Comparison of ENCODE assay signal across 18 cellular contexts in genomic region chr5:138366556-138367382, GRCh38. TPM values are rescaled to one million over a fixed set of nuclear protein-coding genes. Genes with fewer than 3 reads are reported as not detected.
DNase-seq lines count a peak whose midpoint lies in the region; ATAC-seq, FAIRE-seq and TF ChIP-seq lines count a peak whose summit lies in the region.
"Had no signal": no experiment of that assay in that cellular context is flagged by ENCODE, and none has a peak within 500 bp of the region (broad histone marks: within the 10 kb centered on the region; RNA-seq: fewer than 3 reads in every experiment).

No MANE protein-coding gene starts in this region.

- H3K9ac ChIP-seq in K562 (ENCODE audit: insufficient read depth in 1 of 2, low read depth in 2 of 2, low read length in 2 of 2): no peak overlapping the region

- no peaks in the 10 kb centered on the region for H3K9me3 Mint-ChIP-seq in CD14-positive monocyte

- peaks cover 93% of the 10 kb centered on the region for H3K79me2 ChIP-seq in K562 (ENCODE audit: control insufficient read depth, insufficient read depth, low read length)

- DNase-seq in CD14-positive monocyte (ENCODE audit: low spot score): no peak
- DNase-seq in K562 (ENCODE audit: extremely low read depth in 1 of 4, low spot score in 3 of 4): no peak
- DNase-seq in myocyte (ENCODE audit: low read depth): peak; percentile 34
- DNase-seq: activated CD4-positive, alpha-beta T cell treated with anti-CD3 and anti-CD28 coated beads for 48 hours; activated CD8-positive, alpha-beta memory T cell treated with anti-CD3 and anti-CD28 coated beads, Interleukin-2, amount 50 U/mL, for 48 hours; KBM-7; mesendoderm; NCI-H1105 treated with DMSO at 0.1 percent for 48 hours; NCI-H226; stimulated activated CD4-positive, alpha-beta T cell treated with anti-CD3 and anti-CD28 coated beads, Interleukin-4, amount 100 ng/mL, for 4 hours; testis had no signal

- ATAC-seq in HG02870 (IDR thresholded peaks at IDR 0.05; ENCODE audit: unreplicated experiment): peak; percentile 46
- ATAC-seq in K562: peak; percentile 51
- ATAC-seq in GM19395 (IDR thresholded peaks at IDR 0.05; ENCODE audit: unreplicated experiment): no peak
- no peak for ATAC-seq in GM21576 (IDR thresholded peaks at IDR 0.05; ENCODE audit: unreplicated experiment)
- ATAC-seq in GM18907 (IDR thresholded peaks at IDR 0.05; ENCODE audit: unreplicated experiment): no peak

- TF ChIP-seq RAD21 in K562 (CRISPR knock-in tag; conservative IDR thresholded peaks at IDR 0.05 in 1 of 2, IDR thresholded peaks at IDR 0.05 in 1 of 2): no peak

- WGBS in K562 (ENCODE audit: insufficient coverage, low coverage, missing lambda C conversion rate): 53% methylated on average over 4 of the region's 4 CpGs

- H3K27me3 ChIP-seq in K562 (ENCODE audit: control insufficient read depth in 2 of 2, insufficient read depth in 2 of 2, low read length in 2 of 2): no peaks in the 10 kb centered on the region
- H3K27me3 ChIP-seq: testis had no signal

- no peak overlapping the region; the same call in 2 of the 3 replicates for H3K27ac ChIP-seq in K562 (ENCODE audit: extremely low read depth, low read depth, low read length)
- H3K27ac ChIP-seq: epithelial cell of prostate, HL-60, testis had no signal

- no peak for TF ChIP-seq CTCF in CD14-positive monocyte (IDR thresholded peaks at IDR 0.05)
- TF ChIP-seq CTCF in K562 (IDR thresholded peaks at IDR 0.05 in 2 of 3, conservative IDR thresholded peaks at IDR 0.05 in 1 of 3; ENCODE audit: insufficient read depth in 2 of 3, low read depth in 1 of 3, low read length in 3 of 3): no peak

- H3K36me3 Mint-ChIP-seq in CD14-positive monocyte: peaks cover 7 to 17% of the 10 kb centered on the region in 2 donors

- H3K4me1 Mint-ChIP-seq in CD14-positive monocyte: peaks cover 55% of the 10 kb centered on the region

- CTCF ChIA-PET in K562 (lab: Yijun Ruan, JAX; ENCODE audit: low intra/inter-chr PET ratio): interaction anchor here (0.5 kb wide), 1 partner anchor 18 kb away, joined by 3 read pairs; no protein-coding TSS in a partner anchor

- POLR2A ChIA-PET in K562 (lab: Yijun Ruan, JAX): interaction anchor here (0.6 to 3.8 kb wide), 7 partner anchors 10 to 188 kb away, joined by 3 to 22 read pairs (median 3); partner anchors contain the start of gene KIF20A

- H3K4me2 ChIP-seq in K562 (ENCODE audit: insufficient read depth, low read length): no peak overlapping the region

- in situ Hi-C loops in K562 (cut with MboI): no loop called here

- intact Hi-C loops in CD14-positive monocyte (cut with micrococcal nuclease) (no loop called here), K562 (cut with micrococcal nuclease) (no loop called here)

- H3K27ac Mint-ChIP-seq in CD14-positive monocyte: peak overlapping the region; percentile 61 to 87 (median 78)

- H3K4me1 ChIP-seq in K562 (replicated peaks in 1 of 2; ENCODE audit: control insufficient read depth in 2 of 2, insufficient read depth in 2 of 2, low read length in 2 of 2): peaks cover 0 to 16% of the 10 kb centered on the region in 2 experiments

- TF ChIP-seq POLR2A in K562 (conservative IDR thresholded peaks at IDR 0.05): no peak

- peaks cover 0 to 1% (median 0%) of the 10 kb centered on the region in 3 donors for H3K27me3 Mint-ChIP-seq in CD14-positive monocyte (ENCODE audit: low read depth in 3 of 3)

- FAIRE-seq in K562 (lab: Jason Lieb, UNC): no peak
- FAIRE-seq: astrocyte had no signal

- no peak for TF ChIP-seq EP300 in K562 (IDR thresholded peaks at IDR 0.05; ENCODE audit: low read length)

- H4K20me1 ChIP-seq in K562 (replicated peaks; ENCODE audit: control insufficient read depth, insufficient read depth, low read length): peaks cover 9% of the 10 kb centered on the region

- no peak overlapping the region for H3K4me3 ChIP-seq in K562
- H3K4me3 ChIP-seq: testis had no signal

- no peak overlapping the region for H3K4me3 Mint-ChIP-seq in CD14-positive monocyte

- no peak overlapping the region for H2AFZ ChIP-seq in K562 (ENCODE audit: low read depth, low read length)

- 0 out of 3 replicates have a peak, but pooled peaks cover 5% of the 10 kb centered on the region for H3K36me3 ChIP-seq in K562 (ENCODE audit: control insufficient read depth, insufficient read depth, low read length)

- BruUV-seq in K562 (replicated peaks; lab: Mats Ljungman, UMichigan): no TSS peak

- no peaks in the 10 kb centered on the region for H3K9me1 ChIP-seq in K562 (ENCODE audit: control insufficient read depth, insufficient read depth, low read length)

- no peaks in the 10 kb centered on the region for H3K9me3 ChIP-seq in K562 (replicated peaks; ENCODE audit: control insufficient read depth, insufficient read depth, low read depth, low read length)
- H3K9me3 ChIP-seq: testis had no signal

TF ChIP-seq in K562, 482 proteins besides CTCF, POLR2A, EP300 and RAD21 (continues in another document):
- TF ChIP-seq ZC3H4 (CRISPR knock-in tag; IDR thresholded peaks at IDR 0.05; ENCODE audit: borderline replicate concordance): no peak
- no peak for TF ChIP-seq ZNF121 (CRISPR knock-in tag; conservative IDR thresholded peaks at IDR 0.05)
- no peak for TF ChIP-seq ZNF347 (CRISPR knock-in tag; IDR thresholded peaks at IDR 0.05; ENCODE audit: low read depth)
- TF ChIP-seq HNRNPUL1 (IDR thresholded peaks at IDR 0.05; ENCODE audit: low read length): no peak
- no peak for TF ChIP-seq SRSF1 (IDR thresholded peaks at IDR 0.05; ENCODE audit: low read depth, low read length)
- no peak for TF ChIP-seq WHSC1 (IDR thresholded peaks at IDR 0.05; ENCODE audit: low read length)

RNA-seq across cellular contexts. Expression of gene KDM3B, which starts 14.3 kb away (rescaled TPM):
- polyA plus RNA-seq in CD14-positive monocyte (10 to 100 TPM; 11.7 to 17.4 TPM), K562 (2011; rRNA removed) (41.9 and 49.6 TPM in 2 replicates), K562 (2014; fragmentation: Illumina TruSeq; extraction: Trizol) (61.8 and 62.8 TPM in 2 replicates), K562 (2014; fragmentation: Nextera tagmentation; extraction: Ambion mirVana) (10 to 100 TPM; 13.8 to 15.0 TPM), K562 (2014; rRNA removed) (38.3 and 40.4 TPM in 2 replicates)
- 130 and 189 TPM in 2 replicates for total RNA-seq in K562 (2011; cell fraction: chromatin; rRNA removed; ENCODE audit: low replicate concordance)
- total RNA-seq in K562 (2011; cell fraction: nucleolus; rRNA removed): 54.5 and 69.0 TPM in 2 replicates
- total RNA-seq in K562 (2011; cell fraction: nucleoplasm; rRNA removed): 74.8 and 83.1 TPM in 2 replicates
- total RNA-seq in K562 (2014; rRNA removed) (34.5 and 38.0 TPM in 2 replicates), K562 (2014; rRNA removed; fragmentation: Illumina TruSeq; extraction: Trizol) (51.6 and 65.4 TPM in 2 replicates), K562 (2015; rRNA removed; fragmentation: Illumina TruSeq; extraction: Trizol) (48.8 and 51.2 TPM in 2 replicates), K562 (2021) (54.8 and 62.7 TPM in 2 replicates), myocyte (33.3 and 41.4 TPM in 2 replicates)
- 18.9 and 27.7 TPM in 2 replicates for polyA plus RNA-seq in K562 (2011; cell fraction: cytosol; rRNA removed)
- 44.4 and 52.8 TPM in 2 replicates for polyA plus RNA-seq in K562 (2011; cell fraction: nucleus; rRNA removed)
- 40.9 and 44.5 TPM in 2 replicates for polyA plus RNA-seq in K562 (2012)
- polyA minus RNA-seq in K562 (2011; rRNA and poly(A)+ RNA removed): 95.2 and 126 TPM in 2 replicates
- polyA minus RNA-seq in K562 (2011; cell fraction: cytosol; rRNA and poly(A)+ RNA removed): 49.3 and 51.5 TPM in 2 replicates
- 22.1 and 37.5 TPM in 2 replicates for polyA minus RNA-seq in K562 (2011; cell fraction: nucleus; rRNA and poly(A)+ RNA removed)
- polyA plus RNA-seq in myocyte (2012): 27.3 TPM

RNA-seq across cellular contexts. Expression of gene FAM53C, which starts 28.7 kb away (rescaled TPM):
- polyA plus RNA-seq in CD14-positive monocyte (10 to 100 TPM; 24.9 to 28.7 TPM), K562 (2011; rRNA removed) (29.8 and 35.4 TPM in 2 replicates), K562 (2014; fragmentation: Illumina TruSeq; extraction: Trizol) (30.0 and 37.3 TPM in 2 replicates), K562 (2014; fragmentation: Nextera tagmentation; extraction: Ambion mirVana) (10 to 100 TPM in 1 of 2 experiments, 1 to 10 TPM in 1; 9.7 to 11.1 TPM), K562 (2014; rRNA removed) (24.1 and 25.2 TPM in 2 replicates)
- total RNA-seq in K562 (2011; cell fraction: chromatin; rRNA removed; ENCODE audit: low replicate concordance): 66.4 and 73.2 TPM in 2 replicates
- 47.4 and 56.7 TPM in 2 replicates for total RNA-seq in K562 (2011; cell fraction: nucleolus; rRNA removed)
- 59.0 and 85.2 TPM in 2 replicates for total RNA-seq in K562 (2011; cell fraction: nucleoplasm; rRNA removed)
- total RNA-seq in K562 (2014; rRNA removed) (27.8 and 32.3 TPM in 2 replicates), K562 (2014; rRNA removed; fragmentation: Illumina TruSeq; extraction: Trizol) (21.6 and 22.0 TPM in 2 replicates), K562 (2015; rRNA removed; fragmentation: Illumina TruSeq; extraction: Trizol) (24.2 and 24.4 TPM in 2 replicates), K562 (2021) (34.6 and 38.5 TPM in 2 replicates), myocyte (35.2 and 38.7 TPM in 2 replicates)
- polyA plus RNA-seq in K562 (2011; cell fraction: cytosol; rRNA removed): 30.8 and 34.3 TPM in 2 replicates
- polyA plus RNA-seq in K562 (2011; cell fraction: nucleus; rRNA removed): 50.4 and 51.1 TPM in 2 replicates
- polyA plus RNA-seq in K562 (2012): 27.2 and 33.5 TPM in 2 replicates
- polyA minus RNA-seq in K562 (2011; rRNA and poly(A)+ RNA removed): 34.5 and 38.7 TPM in 2 replicates
- polyA minus RNA-seq in K562 (2011; cell fraction: cytosol; rRNA and poly(A)+ RNA removed): 23.4 and 24.0 TPM in 2 replicates
- 16.0 and 25.7 TPM in 2 replicates for polyA minus RNA-seq in K562 (2011; cell fraction: nucleus; rRNA and poly(A)+ RNA removed)
- 31.4 TPM for polyA plus RNA-seq in myocyte (2012)

RNA-seq across cellular contexts. Expression of gene CDC25C, which starts 35.2 kb away (rescaled TPM):
- polyA plus RNA-seq in CD14-positive monocyte: not detected
- total RNA-seq in K562 (2011; cell fraction: chromatin; rRNA removed; ENCODE audit: low replicate concordance): 53.6 and 67.9 TPM in 2 replicates
- total RNA-seq in K562 (2011; cell fraction: nucleolus; rRNA removed): 36.5 and 42.0 TPM in 2 replicates
- total RNA-seq in K562 (2011; cell fraction: nucleoplasm; rRNA removed): 44.7 and 47.3 TPM in 2 replicates
- 19.1 and 19.5 TPM in 2 replicates for total RNA-seq in K562 (2014; rRNA removed)
- total RNA-seq in K562 (2014; rRNA removed; fragmentation: Illumina TruSeq; extraction: Trizol): 32.3 and 41.4 TPM in 2 replicates
- 22.5 and 23.1 TPM in 2 replicates for total RNA-seq in K562 (2015; rRNA removed; fragmentation: Illumina TruSeq; extraction: Trizol)
- 18.2 and 19.6 TPM in 2 replicates for total RNA-seq in K562 (2021)
- 62.1 and 63.7 TPM in 2 replicates for polyA plus RNA-seq in K562 (2011; rRNA removed)
- polyA plus RNA-seq in K562 (2011; cell fraction: cytosol; rRNA removed): 20.8 and 34.2 TPM in 2 replicates
- 28.3 and 39.5 TPM in 2 replicates for polyA plus RNA-seq in K562 (2011; cell fraction: nucleus; rRNA removed)
- polyA plus RNA-seq in K562 (2012): 16.0 and 26.9 TPM in 2 replicates
- 30.1 and 31.9 TPM in 2 replicates for polyA plus RNA-seq in K562 (2014; fragmentation: Illumina TruSeq; extraction: Trizol)
- 10 to 100 TPM; 32.2 to 50.4 TPM for polyA plus RNA-seq in K562 (2014; fragmentation: Nextera tagmentation; extraction: Ambion mirVana)
- polyA plus RNA-seq in K562 (2014; rRNA removed): 25.7 and 29.3 TPM in 2 replicates
- 36.9 and 39.8 TPM in 2 replicates for polyA minus RNA-seq in K562 (2011; rRNA and poly(A)+ RNA removed)
- polyA minus RNA-seq in K562 (2011; cell fraction: cytosol; rRNA and poly(A)+ RNA removed): 11.8 and 15.7 TPM in 2 replicates
- polyA minus RNA-seq in K562 (2011; cell fraction: nucleus; rRNA and poly(A)+ RNA removed): 16.7 and 32.9 TPM in 2 replicates
- 0.05 and 0.16 TPM in 2 replicates for total RNA-seq in myocyte
- 0.13 TPM for polyA plus RNA-seq in myocyte (2012)

Comparison
In these comparisons a context has a peak if more than half of its experiments do, and no peak if none do; other contexts are left out.
1. ATAC-seq: peak in HG02870 (single experiment) and K562 (single experiment); none in GM19395 (single experiment), GM21576 (single experiment) and GM18907 (single experiment).
2. RNA of gene CDC25C, which starts 35.2 kb away (total RNA-seq): 18.2 to 67.9 TPM in K562; 0.05 to 0.16 TPM in myocyte; every median in the first group is over 10 times any median in the second.